Comparison of ENCODE assay signal across 8 cellular contexts in genomic region chr14:99602054-99602787, GRCh38. TPM values are rescaled to one million over a fixed set of nuclear protein-coding genes. Genes with fewer than 3 reads are reported as not detected.
DNase-seq lines count a peak whose midpoint lies in the region; ATAC-seq and TF ChIP-seq lines count a peak whose summit lies in the region.

No MANE protein-coding gene starts in this region.

- H3K27me3 ChIP-seq in CD8-positive, alpha-beta T cell (ENCODE audit: insufficient read depth, low read length): no peaks in the 10 kb centered on the region
- no peaks in the 10 kb centered on the region for H3K27me3 ChIP-seq in Karpas-422 (ENCODE audit: low read length)

- H3K4me3 ChIP-seq in CD8-positive, alpha-beta T cell (ENCODE audit: low read depth, low read length): no peak overlapping the region
- H3K4me3 ChIP-seq in Karpas-422 (ENCODE audit: low read length): no peak overlapping the region

- no peak for DNase-seq in CD8-positive, alpha-beta T cell
- DNase-seq in M059J (ENCODE audit: low read depth) (peak; percentile 20), naive B cell (no peak), NCI-H2171 treated with DMSO at 0.1 percent for 48 hours (lab: John Stamatoyannopoulos, UW) (no peak), Karpas-422 (no peak)
- no peak for DNase-seq in central memory CD8-positive, alpha-beta T cell (ENCODE audit: low spot score in 2 of 2)
- no peak for DNase-seq in activated effector memory CD4-positive, alpha-beta T cell treated with anti-CD3 and anti-CD28 coated beads, Interleukin-2, amount 50 U/mL, for 16 hours
- DNase-seq in stimulated activated CD4-positive, alpha-beta T cell treated with anti-CD3 and anti-CD28 coated beads, Interleukin-4, amount 100 ng/mL, for 4 hours: no peak

- H3K79me2 ChIP-seq in Karpas-422 (ENCODE audit: low read length): no peaks in the 10 kb centered on the region

- H3K36me3 Mint-ChIP-seq in CD8-positive, alpha-beta T cell: no peaks in the 10 kb centered on the region
- peaks cover 7% of the 10 kb centered on the region for H3K36me3 Mint-ChIP-seq in central memory CD8-positive, alpha-beta T cell (ENCODE audit: insufficient read depth)
- H3K36me3 Mint-ChIP-seq in naive B cell: no peaks in the 10 kb centered on the region

- no peak overlapping the region for H3K9ac ChIP-seq in Karpas-422 (ENCODE audit: low read length)

- no peak overlapping the region for H2AFZ ChIP-seq in Karpas-422 (ENCODE audit: low read length)

- no peaks in the 10 kb centered on the region for H3K9me3 Mint-ChIP-seq in CD8-positive, alpha-beta T cell
- H3K9me3 Mint-ChIP-seq in central memory CD8-positive, alpha-beta T cell: no peaks in the 10 kb centered on the region
- H3K9me3 Mint-ChIP-seq in naive B cell: no peaks in the 10 kb centered on the region

- H3K4me1 ChIP-seq in CD8-positive, alpha-beta T cell (ENCODE audit: insufficient read depth, low read length): peaks cover 23% of the 10 kb centered on the region
- H3K4me1 ChIP-seq in Karpas-422 (ENCODE audit: low read length): peaks cover 10% of the 10 kb centered on the region

- H3K27me3 Mint-ChIP-seq in CD8-positive, alpha-beta T cell (ENCODE audit: low read depth): no peaks in the 10 kb centered on the region
- no peaks in the 10 kb centered on the region for H3K27me3 Mint-ChIP-seq in central memory CD8-positive, alpha-beta T cell
- H3K27me3 Mint-ChIP-seq in naive B cell: peaks cover 0 to 45% (median 4%) of the 10 kb centered on the region in 3 donors

- H3K27ac ChIP-seq in CD8-positive, alpha-beta T cell (ENCODE audit: low read depth, low read length): no peak overlapping the region
- no peak overlapping the region for H3K27ac ChIP-seq in Karpas-422 (ENCODE audit: low read length)

- POLR2A ChIA-PET in CD8-positive, alpha-beta T cell (lab: Charles Lee): no interaction called here

- H3K36me3 ChIP-seq in CD8-positive, alpha-beta T cell (ENCODE audit: insufficient read depth, low read length): no peaks in the 10 kb centered on the region
- no peaks in the 10 kb centered on the region for H3K36me3 ChIP-seq in Karpas-422 (ENCODE audit: insufficient read depth, low read length)

- H3K27ac Mint-ChIP-seq in CD8-positive, alpha-beta T cell: peak overlapping the region; percentile 27
- H3K27ac Mint-ChIP-seq in central memory CD8-positive, alpha-beta T cell (ENCODE audit: low read depth): peak overlapping the region; percentile 75
- H3K27ac Mint-ChIP-seq in naive B cell: peak overlapping the region in 2 of 6 donors; percentile 41 to 71

- H4K20me1 ChIP-seq in Karpas-422 (ENCODE audit: insufficient read depth, low read depth, low read length): no peaks in the 10 kb centered on the region

- intact Hi-C loops in CD8-positive, alpha-beta T cell (cut with DNase I, micrococcal nuclease): loop anchor here (5.0 to 10.0 kb wide), 3 partner anchors 613 to 775 kb away; partner anchors contain the start of genes SLC25A29 (in 1 of the 2) and WDR25 (in 1 of the 2)

- no peaks in the 10 kb centered on the region for H3K9me3 ChIP-seq in CD8-positive, alpha-beta T cell (ENCODE audit: low read length)
- no peaks in the 10 kb centered on the region for H3K9me3 ChIP-seq in Karpas-422 (ENCODE audit: low read length)

- peak overlapping the region; percentile 74 for H3K4me3 Mint-ChIP-seq in CD8-positive, alpha-beta T cell
- peak overlapping the region; percentile 62 for H3K4me3 Mint-ChIP-seq in central memory CD8-positive, alpha-beta T cell
- peak overlapping the region; percentile 57 to 84 (median 77) for H3K4me3 Mint-ChIP-seq in naive B cell

- no peak overlapping the region for H3K4me2 ChIP-seq in Karpas-422 (ENCODE audit: low read depth, low read length, poor library complexity, severe bottlenecking)

- no peaks in the 10 kb centered on the region for H3K9me2 ChIP-seq in Karpas-422 (replicated peaks; ENCODE audit: insufficient read depth, low read length)

- no peak for ATAC-seq in CD8-positive, alpha-beta T cell
- ATAC-seq in central memory CD8-positive, alpha-beta T cell (replicated peaks; ENCODE audit: extremely low read depth, poor library complexity, severe bottlenecking): no peak
- no peak for ATAC-seq in naive B cell (ENCODE audit: low read depth in 2 of 2)

- H3K4me1 Mint-ChIP-seq in CD8-positive, alpha-beta T cell (ENCODE audit: low read depth): peaks cover 27% of the 10 kb centered on the region
- peaks cover 36% of the 10 kb centered on the region for H3K4me1 Mint-ChIP-seq in central memory CD8-positive, alpha-beta T cell
- peaks cover 8 to 11% (median 8%) of the 10 kb centered on the region in 3 donors for H3K4me1 Mint-ChIP-seq in naive B cell

- CTCF ChIA-PET in CD8-positive, alpha-beta T cell (lab: Charles Lee): interaction anchor here (1.1 to 2.4 kb wide), 2 partner anchors 12 to 193 kb away, joined by 3 to 7 read pairs; no protein-coding TSS in a partner anchor

- no peak for TF ChIP-seq CTCF in CD8-positive, alpha-beta T cell (IDR thresholded peaks at IDR 0.05)

RNA-seq across cellular contexts. Expression of gene CCDC85C, which starts 1.8 kb away (rescaled TPM):
- 1 to 10 TPM; 6.9 to 7.1 TPM for total RNA-seq in CD8-positive, alpha-beta T cell
- total RNA-seq in M059J (2014; rRNA removed; shearing (Covaris generic)): 12.8 and 16.2 TPM in 2 replicates
- under 1 TPM; 0.05 to 0.28 (median 0.24) TPM for polyA plus RNA-seq in naive B cell (ENCODE audit: low read depth in 6 of 6)
- total RNA-seq in Karpas-422 (2014; rRNA removed; shearing (Covaris generic); ENCODE audit: low replicate concordance): 18.3 and 25.6 TPM in 2 replicates

RNA-seq across cellular contexts. Expression of gene HHIPL1, which starts 42.7 kb away (rescaled TPM):
- total RNA-seq in CD8-positive, alpha-beta T cell: under 1 TPM in 1 of 2 experiments, not detected in 1; 0.11 TPM
- 0.15 and 1.2 TPM in 2 replicates for total RNA-seq in M059J (2014; rRNA removed; shearing (Covaris generic))
- polyA plus RNA-seq in naive B cell (ENCODE audit: low read depth in 6 of 6): under 1 TPM in 1 of 6 donors, not detected in 5; 0.13 TPM
- total RNA-seq in Karpas-422 (2014; rRNA removed; shearing (Covaris generic); ENCODE audit: low replicate concordance): 0.07 TPM in 1 of 2 replicates, not detected in the other
